Comparison of ENCODE assay signal across 8 cellular contexts in genomic region chr1:225777058-225777582, GRCh38. TPM values are rescaled to one million over a fixed set of nuclear protein-coding genes. Genes with fewer than 3 reads are reported as not detected.
DNase-seq lines count a peak whose midpoint lies in the region; ATAC-seq, FAIRE-seq and TF ChIP-seq lines count a peak whose summit lies in the region.

No MANE protein-coding gene starts in this region.

- H3K4me2 ChIP-seq in fibroblast of lung (ENCODE audit: extremely low read depth, insufficient read depth, low read length): peak overlapping the region; percentile 94

- POLR2A ChIA-PET in CD8-positive, alpha-beta memory T cell (lab: Charles Lee): interaction anchor here (0.7 to 3.4 kb wide), 20 partner anchors 8 to 349 kb away, joined by 3 to 32 read pairs (median 5); partner anchors contain the start of genes H3-3A, LBR, PYCR2 and SDE2

- no peak for TF ChIP-seq POLR2A in GM12892 (IDR thresholded peaks at IDR 0.05; ENCODE audit: low read depth, low read length)

- peaks cover 41% of the 10 kb centered on the region for H3K79me2 ChIP-seq in fibroblast of lung (ENCODE audit: control insufficient read depth, insufficient read depth, low read length)

- ATAC-seq in GM21529 (IDR thresholded peaks at IDR 0.05; ENCODE audit: unreplicated experiment): peak; percentile 13

- H3K9me3 Mint-ChIP-seq in CD8-positive, alpha-beta memory T cell: no peaks in the 10 kb centered on the region

- H3K4me1 ChIP-seq in CD8-positive, alpha-beta memory T cell (ENCODE audit: insufficient read depth, low read length): peaks cover 44% of the 10 kb centered on the region
- H3K4me1 ChIP-seq in fibroblast of lung (ENCODE audit: control insufficient read depth, extremely low read depth, insufficient read depth, low read length): no peaks in the 10 kb centered on the region
- H3K4me1 ChIP-seq in rectal smooth muscle tissue (ENCODE audit: control insufficient read depth, insufficient read depth, low read length): peaks cover 21% of the 10 kb centered on the region

- H3K36me3 Mint-ChIP-seq in CD8-positive, alpha-beta memory T cell: peaks cover 0 to 22% (median 2%) of the 10 kb centered on the region in 3 donors

- no peak overlapping the region for H3K9ac ChIP-seq in fibroblast of lung (ENCODE audit: insufficient read depth, low read length)
- H3K9ac ChIP-seq in rectal smooth muscle tissue (ENCODE audit: low read length): peak overlapping the region; percentile 97

- H3K9me3 ChIP-seq in CD8-positive, alpha-beta memory T cell (ENCODE audit: low read length): no peaks in the 10 kb centered on the region
- H3K9me3 ChIP-seq in fibroblast of lung (ENCODE audit: control insufficient read depth, insufficient read depth, low read depth, low read length): no peaks in the 10 kb centered on the region

- no peaks in the 10 kb centered on the region for H3K27me3 ChIP-seq in CD8-positive, alpha-beta memory T cell (ENCODE audit: insufficient read depth, low read length, poor library complexity, severe bottlenecking)
- H3K27me3 ChIP-seq in fibroblast of lung (ENCODE audit: control insufficient read depth, insufficient read depth, low read length): no peaks in the 10 kb centered on the region
- H3K27me3 ChIP-seq in rectal smooth muscle tissue (ENCODE audit: control insufficient read depth, insufficient read depth, low read length): no peaks in the 10 kb centered on the region

- no peak for TF ChIP-seq CTCF in fibroblast of lung (conservative IDR thresholded peaks at IDR 0.05 in 1 of 2, IDR thresholded peaks at IDR 0.05 in 1 of 2; ENCODE audit: low read depth in 1 of 2, low read length in 2 of 2)
- no peak for TF ChIP-seq CTCF in GM13977 (IDR thresholded peaks at IDR 0.05; ENCODE audit: extremely low read depth, insufficient read depth, missing control alignments)

- CTCF ChIA-PET in CD8-positive, alpha-beta memory T cell (lab: Charles Lee): interaction anchor here (0.6 to 3.1 kb wide), 33 partner anchors 8 to 332 kb away, joined by 3 to 23 read pairs (median 4); partner anchors contain the start of genes EPHX1, LEFTY1, PYCR2 and TMEM63A

- peak overlapping the region; percentile 96 for H2AFZ ChIP-seq in fibroblast of lung (ENCODE audit: low read length)

- DNase-seq in CD8-positive, alpha-beta memory T cell: peak in 1 of 5 donors; percentile 12
- DNase-seq in NCI-H69 (lab: John Stamatoyannopoulos, UW) (peak; percentile 79), fibroblast of lung (ENCODE audit: low read depth in 2 of 2) (no peak), GM12892 (ENCODE audit: insufficient read length) (no peak), GM13977 (ENCODE audit: low spot score) (no peak)
- DNase-seq in activated naive CD4-positive, alpha-beta T cell treated with Interleukin-2 at 50 U/mL for 16 hours: no peak

- in situ Hi-C loops in GM13977 (cut with MboI; ENCODE audit: low pct_unique_long_range_greater_than_20kb, low sequenced_read_pairs, unreplicated experiment): no loop called here

- H3K27ac ChIP-seq in CD8-positive, alpha-beta memory T cell (ENCODE audit: low read depth, low read length): peak overlapping the region; percentile 99
- H3K27ac ChIP-seq in fibroblast of lung (ENCODE audit: insufficient read depth, low read length): peak overlapping the region; percentile 5
- peak overlapping the region; percentile 95 for H3K27ac ChIP-seq in rectal smooth muscle tissue (ENCODE audit: low read depth, low read length)

- no peaks in the 10 kb centered on the region for H3K27me3 Mint-ChIP-seq in CD8-positive, alpha-beta memory T cell

- no peak for FAIRE-seq in GM12892 (lab: Jason Lieb, UNC)

- H3K36me3 ChIP-seq in CD8-positive, alpha-beta memory T cell (ENCODE audit: insufficient read depth, low read length): no peaks in the 10 kb centered on the region
- H3K36me3 ChIP-seq in fibroblast of lung (ENCODE audit: control insufficient read depth, insufficient read depth, low read length): peaks cover 2% of the 10 kb centered on the region
- no peaks in the 10 kb centered on the region for H3K36me3 ChIP-seq in rectal smooth muscle tissue (ENCODE audit: control insufficient read depth, insufficient read depth, low read length)

- no peak overlapping the region for H3K27ac Mint-ChIP-seq in CD8-positive, alpha-beta memory T cell

- peaks cover 27 to 43% (median 29%) of the 10 kb centered on the region in 3 donors for H3K4me1 Mint-ChIP-seq in CD8-positive, alpha-beta memory T cell

- H4K20me1 ChIP-seq in fibroblast of lung (ENCODE audit: control insufficient read depth, extremely low read depth, insufficient read depth, low read length): no peaks in the 10 kb centered on the region

- H3K4me3 ChIP-seq in CD8-positive, alpha-beta memory T cell (ENCODE audit: low read length): peak overlapping the region; percentile 72
- H3K4me3 ChIP-seq in fibroblast of lung (replicated peaks in 1 of 4; ENCODE audit: control extremely low read depth in 1 of 4, insufficient read depth in 1 of 4, low read depth in 3 of 4, low read length in 4 of 4): peak overlapping the region; percentile 52 to 99 (median 81)
- H3K4me3 ChIP-seq in rectal smooth muscle tissue (ENCODE audit: low read length): peak overlapping the region; percentile 65

- H3K4me3 Mint-ChIP-seq in CD8-positive, alpha-beta memory T cell: no peak overlapping the region

RNA-seq across cellular contexts. Expression of gene SRP9, which starts 0.5 kb away (rescaled TPM):
- total RNA-seq in CD8-positive, alpha-beta memory T cell: 100 to 1,000 TPM; 339 TPM
- polyA plus RNA-seq in CD8-positive, alpha-beta memory T cell: 293 TPM
- 159 and 202 TPM in 2 replicates for total RNA-seq in fibroblast of lung
- 442 and 452 TPM in 2 replicates for polyA plus RNA-seq in fibroblast of lung
- polyA plus RNA-seq in fibroblast of lung (2012): 264 and 270 TPM in 2 replicates
- polyA minus RNA-seq in fibroblast of lung (ENCODE audit: low replicate concordance): 45.2 and 91.4 TPM in 2 replicates
- 258 TPM for polyA plus RNA-seq in GM12892 (2012; ENCODE audit: missing spikeins)

RNA-seq across cellular contexts. Expression of gene EPHX1, which starts 32.8 kb away (rescaled TPM):
- 1 to 10 TPM; 2.2 to 3.0 TPM for total RNA-seq in CD8-positive, alpha-beta memory T cell
- polyA plus RNA-seq in CD8-positive, alpha-beta memory T cell: 1.8 TPM
- 42.1 and 44.3 TPM in 2 replicates for total RNA-seq in fibroblast of lung
- polyA plus RNA-seq in fibroblast of lung: 39.1 and 57.8 TPM in 2 replicates
- 92.4 and 118 TPM in 2 replicates for polyA plus RNA-seq in fibroblast of lung (2012)
- 85.2 and 96.8 TPM in 2 replicates for polyA minus RNA-seq in fibroblast of lung (ENCODE audit: low replicate concordance)
- polyA plus RNA-seq in GM12892 (2012; ENCODE audit: missing spikeins): 2.2 TPM

Comparison
In these comparisons a context has a peak if more than half of its experiments do, and no peak if none do; other contexts are left out.
1. H3K27ac ChIP-seq: peak in every context shown above with its lines; median percentile 99 in CD8-positive, alpha-beta memory T cell; 95 in rectal smooth muscle tissue; 5 in fibroblast of lung.
2. RNA of gene EPHX1, which starts 32.8 kb away (total RNA-seq): 42.1 to 44.3 TPM in fibroblast of lung; 2.2 to 3.0 TPM in CD8-positive, alpha-beta memory T cell; every median in the first group is over 10 times any median in the second.
3. Peak in every context shown above with its lines, with median percentiles within 50 percentile points of each other: H3K4me3 ChIP-seq.